ENCODE assay signal across 8 cellular contexts in the genomic region with DNA sequence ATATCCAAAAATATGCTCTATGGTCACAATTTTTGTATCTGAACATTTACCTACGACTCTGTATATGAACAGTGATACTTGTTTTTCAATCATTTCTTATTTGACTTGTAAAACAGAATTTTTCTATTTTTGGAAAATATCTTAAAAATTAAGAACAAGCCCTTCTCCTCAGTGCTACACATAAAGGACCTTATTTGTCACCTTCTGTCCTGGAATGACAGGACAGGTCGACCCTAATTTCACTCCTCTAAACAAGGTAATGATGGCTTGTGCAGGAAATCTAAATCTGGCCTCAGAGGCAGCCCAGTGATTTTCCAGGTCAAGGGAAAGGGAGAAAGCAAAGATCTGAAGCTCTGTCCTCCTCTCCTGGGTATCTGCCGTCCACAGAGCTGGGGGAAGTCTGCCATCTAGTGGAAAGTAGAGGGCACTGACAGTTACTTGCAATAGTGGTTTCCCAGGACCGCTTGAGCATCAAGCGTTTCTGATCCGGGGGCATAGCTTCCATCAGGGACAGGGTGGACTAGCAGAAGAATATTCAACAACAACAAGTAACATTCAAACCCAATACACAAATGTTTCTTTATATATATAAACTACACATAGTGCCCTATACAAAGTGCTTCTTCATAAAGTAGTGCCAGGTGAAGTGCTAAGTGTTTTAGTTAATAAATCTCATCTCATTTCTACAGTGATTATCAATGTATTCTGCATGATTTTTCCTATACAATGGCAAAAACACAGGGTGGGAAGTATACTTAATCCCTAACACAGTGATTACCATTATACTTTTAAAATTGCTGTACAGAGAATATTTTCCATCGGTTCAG.
A peak's percentile ranks its signal among the peaks of the same experiment; 100 is the strongest.
DNase-seq lines count a peak whose midpoint lies in the region; ATAC-seq, FAIRE-seq and TF ChIP-seq lines count a peak whose summit lies in the region.

No MANE protein-coding gene starts in this region.

- H3K9me2 ChIP-seq in hepatocyte (replicated peaks; ENCODE audit: insufficient read depth) = no peaks in the 10 kb centered on the region

- peaks cover 4% of the 10 kb centered on the region for H3K4me1 Mint-ChIP-seq in astrocyte (ENCODE audit: low read depth, unreplicated experiment)

- DNase-seq in SIG-M5 treated with dmso at 0.1 percent for 504 hours (lab: John Stamatoyannopoulos, UW; ENCODE audit: unreplicated experiment) (peak; percentile 82), SIG-M5 (lab: John Stamatoyannopoulos, UW) (no peak), NCI-H146 treated with DMSO at 0.1 percent for 48 hours (lab: John Stamatoyannopoulos, UW; ENCODE audit: unreplicated experiment) (peak; percentile 71), T-helper 22 cell (ENCODE audit: low read depth) (peak; percentile 31), astrocyte (ENCODE audit: low read depth) (peak; percentile 41), hepatocyte (ENCODE audit: low spot score) (peak; percentile 85), small intestine (peak; percentile 75)

- H3K4me3 Mint-ChIP-seq in astrocyte (ENCODE audit: unreplicated experiment) = no peak overlapping the region

- H3K36me3 ChIP-seq in astrocyte (ENCODE audit: insufficient read depth, low read length) (no peaks in the 10 kb centered on the region), hepatocyte (replicated peaks; ENCODE audit: insufficient read depth, low read depth) (no peaks in the 10 kb centered on the region), small intestine (ENCODE audit: control insufficient read depth in 2 of 2, insufficient read depth in 2 of 2, low read length in 2 of 2) (no peaks in the 10 kb centered on the region)

- no peak overlapping the region for H3K27ac Mint-ChIP-seq in astrocyte (ENCODE audit: unreplicated experiment)

- H3K4me1 ChIP-seq in astrocyte (ENCODE audit: insufficient read depth, low read length) (no peaks in the 10 kb centered on the region), hepatocyte (ENCODE audit: insufficient read depth) (no peaks in the 10 kb centered on the region), small intestine (ENCODE audit: control insufficient read depth in 2 of 2, insufficient read depth in 1 of 2, low read depth in 1 of 2, low read length in 1 of 2) (no peaks in the 10 kb centered on the region)

- H3K36me3 Mint-ChIP-seq in astrocyte (ENCODE audit: low read depth, unreplicated experiment) = no peaks in the 10 kb centered on the region

- ATAC-seq in HG02885 (IDR thresholded peaks at IDR 0.05; ENCODE audit: poor library complexity, unreplicated experiment) = peak; percentile 96

- no peaks in the 10 kb centered on the region for H3K27me3 ChIP-seq in astrocyte (ENCODE audit: insufficient read depth, low read length)
- peaks cover 1% of the 10 kb centered on the region for H3K27me3 ChIP-seq in hepatocyte
- no peaks in the 10 kb centered on the region for H3K27me3 ChIP-seq in small intestine (ENCODE audit: control insufficient read depth in 2 of 2, insufficient read depth in 2 of 2, low read length in 2 of 2)

- H4K20me1 ChIP-seq in astrocyte (ENCODE audit: insufficient read depth, low read length) (no peaks in the 10 kb centered on the region), hepatocyte (ENCODE audit: insufficient read depth, poor library complexity, severe bottlenecking) (no peaks in the 10 kb centered on the region)

- H3K79me2 ChIP-seq in astrocyte (ENCODE audit: insufficient read depth, low read length) (no peaks in the 10 kb centered on the region), hepatocyte (no peaks in the 10 kb centered on the region)

- no peak overlapping the region for H3K9ac ChIP-seq in astrocyte (ENCODE audit: low read length)

- H3K9me3 ChIP-seq in astrocyte (ENCODE audit: insufficient read depth, low read depth, low read length) (no peaks in the 10 kb centered on the region), hepatocyte (ENCODE audit: low read depth) (no peaks in the 10 kb centered on the region), small intestine (ENCODE audit: control insufficient read depth, low read depth) (no peaks in the 10 kb centered on the region)

- H3K9me3 Mint-ChIP-seq in astrocyte (ENCODE audit: unreplicated experiment) = no peaks in the 10 kb centered on the region

- WGBS in hepatocyte (ENCODE audit: low lambda C conversion rate, missing lambda C conversion rate) = 9% methylated on average over 7 of the region's 7 CpGs
- 7 to 9% (median 8%) methylated on average over 7 of the region's 7 CpGs for WGBS in small intestine, 3 donors

- FAIRE-seq in astrocyte (lab: Jason Lieb, UNC) (no peak), small intestine (lab: Jason Lieb, UNC) (no peak)

- H3K27ac ChIP-seq in astrocyte (ENCODE audit: low read depth, low read length) (no peak overlapping the region), hepatocyte (no peak overlapping the region), small intestine (ENCODE audit: low read depth in 1 of 2, low read length in 1 of 2) (no peak overlapping the region)

- H3K27me3 Mint-ChIP-seq in astrocyte (ENCODE audit: low read depth, unreplicated experiment) = peaks cover 4% of the 10 kb centered on the region

- H3K4me2 ChIP-seq in astrocyte (ENCODE audit: low read length) = no peak overlapping the region
- no peak overlapping the region for H3K4me2 ChIP-seq in hepatocyte

- TF ChIP-seq CTCF in astrocyte (IDR thresholded peaks at IDR 0.05; ENCODE audit: insufficient read depth, low read depth, low read length) (peak; percentile 91), hepatocyte (IDR thresholded peaks at IDR 0.05; ENCODE audit: poor library complexity) (peak; percentile 89)

- no peak overlapping the region for H3K4me3 ChIP-seq in astrocyte (ENCODE audit: insufficient read depth, low read depth, low read length)
- H3K4me3 ChIP-seq in hepatocyte = no peak overlapping the region
- H3K4me3 ChIP-seq in small intestine (ENCODE audit: low read depth in 1 of 2, low read length in 2 of 2) = no peak overlapping the region

- H2AFZ ChIP-seq in astrocyte (ENCODE audit: low read depth, low read length) (no peak overlapping the region), hepatocyte (no peak overlapping the region)
